15 cellular contexts compared by ENCODE assay signal in genomic region chr17:63896524-63897354, GRCh38. TPM values are rescaled to one million over a fixed set of nuclear protein-coding genes. Genes with fewer than 3 reads are reported as not detected.
"Had no signal": no experiment of that assay in that cellular context is flagged by ENCODE, and none has a peak within 500 bp of the region (broad histone marks: within the 10 kb centered on the region; RNA-seq: fewer than 3 reads in every experiment).

Gene CSH1 (minus strand): TSS chr17:63896574. CDS start chr17:63896511, 63 bp downstream.

RNA-seq across cellular contexts. Expression of gene CSH1, which starts in this region (rescaled TPM):
- total RNA-seq: activated CD4-positive, alpha-beta memory T cell treated with anti-CD3 and anti-CD28 coated beads, Interleukin-2, amount 10 ng/mL, durations not matched to agents 7 days and 5 days; activated CD8-positive, alpha-beta memory T cell treated with anti-CD3 and anti-CD28 coated beads for 36 hours; activated naive CD8-positive, alpha-beta T cell treated with anti-CD3 and anti-CD28 coated beads, Interleukin-2, amount 10 ng/mL, durations not matched to agents 7 days and 5 days; activated T-cell treated with anti-CD3 and anti-CD28 coated beads, Interleukin-2, amount 50 U/mL, for 72 hours; ascending aorta; body of pancreas; breast epithelium; LHCN-M2; NCI-H460; PC-3; Peyer's patch; SJSA1; T-cell had no signal
- polyA plus RNA-seq: adipose tissue, SK-N-SH had no signal
